9 cellular contexts compared by ENCODE assay signal in genomic region chr17:21549107-21549687, GRCh38.
DNase-seq lines count a peak whose midpoint lies in the region; ATAC-seq, FAIRE-seq and TF ChIP-seq lines count a peak whose summit lies in the region.
"Had no signal": no experiment of that assay in that cellular context is flagged by ENCODE, and none has a peak within 500 bp of the region (broad histone marks: within the 10 kb centered on the region; RNA-seq: fewer than 3 reads in every experiment).

No MANE protein-coding gene starts in this region.

- peaks cover 6% of the 10 kb centered on the region for H3K27me3 Mint-ChIP-seq in chondrocyte (ENCODE audit: low read depth)

- H3K4me3 Mint-ChIP-seq in chondrocyte (ENCODE audit: unreplicated experiment) = peak overlapping the region; percentile 89

- no peaks in the 10 kb centered on the region for H3K36me3 ChIP-seq in BE2C

- peaks cover 16% of the 10 kb centered on the region for H3K36me3 Mint-ChIP-seq in chondrocyte (ENCODE audit: low read depth)

- H3K27ac Mint-ChIP-seq in chondrocyte (ENCODE audit: unreplicated experiment) = peak overlapping the region; percentile 90

- TF ChIP-seq CTCF in chondrocyte (IDR thresholded peaks at IDR 0.05) = no peak
- TF ChIP-seq CTCF in BE2C (IDR thresholded peaks at IDR 0.05; ENCODE audit: low read depth, low read length) = no peak

- H3K4me3 ChIP-seq in skeletal muscle cell (ENCODE audit: low read depth, low read length) (peak overlapping the region; percentile 73), BE2C (ENCODE audit: low read depth, low read length) (no peak overlapping the region)

- H3K9me3 Mint-ChIP-seq in chondrocyte (ENCODE audit: low read depth) = peaks cover 4% of the 10 kb centered on the region

- no peaks in the 10 kb centered on the region for H3K4me1 ChIP-seq in BE2C

- H3K4me1 Mint-ChIP-seq in chondrocyte (ENCODE audit: low read depth) = peaks cover 37% of the 10 kb centered on the region

- no peaks in the 10 kb centered on the region for H3K9me3 ChIP-seq in BE2C

- DNase-seq in GM04504 (ENCODE audit: low read depth) (peak; percentile 11), RCC 7860 (ENCODE audit: low spot score) (peak; percentile 53), chondrocyte (ENCODE audit: low spot score) (no peak), skeletal muscle cell (ENCODE audit: low read depth) (peak; percentile 31), BE2C (no peak), hepatic stellate cell (ENCODE audit: low spot score) (no peak)
- DNase-seq: NCI-H2029 treated with DMSO at 0.1 percent for 48 hours, nucleus accumbens had no signal

- FAIRE-seq in RCC 7860 (lab: Jason Lieb, UNC) = peak; percentile 82

- ATAC-seq in HG03097 (IDR thresholded peaks at IDR 0.05; ENCODE audit: low FRiP score, unreplicated experiment) = no peak

- 0 out of 2 replicates have a peak, but pooled peaks cover 4% of the 10 kb centered on the region for H3K27me3 ChIP-seq in BE2C

Comparison
In these comparisons a context has a peak if more than half of its experiments do, and no peak if none do; other contexts are left out.
1. DNase-seq: peak in GM04504 (single experiment), RCC 7860 (single experiment) and skeletal muscle cell (single experiment); none in chondrocyte (single experiment), BE2C (single experiment) and hepatic stellate cell (single experiment).